In the genomic region with DNA sequence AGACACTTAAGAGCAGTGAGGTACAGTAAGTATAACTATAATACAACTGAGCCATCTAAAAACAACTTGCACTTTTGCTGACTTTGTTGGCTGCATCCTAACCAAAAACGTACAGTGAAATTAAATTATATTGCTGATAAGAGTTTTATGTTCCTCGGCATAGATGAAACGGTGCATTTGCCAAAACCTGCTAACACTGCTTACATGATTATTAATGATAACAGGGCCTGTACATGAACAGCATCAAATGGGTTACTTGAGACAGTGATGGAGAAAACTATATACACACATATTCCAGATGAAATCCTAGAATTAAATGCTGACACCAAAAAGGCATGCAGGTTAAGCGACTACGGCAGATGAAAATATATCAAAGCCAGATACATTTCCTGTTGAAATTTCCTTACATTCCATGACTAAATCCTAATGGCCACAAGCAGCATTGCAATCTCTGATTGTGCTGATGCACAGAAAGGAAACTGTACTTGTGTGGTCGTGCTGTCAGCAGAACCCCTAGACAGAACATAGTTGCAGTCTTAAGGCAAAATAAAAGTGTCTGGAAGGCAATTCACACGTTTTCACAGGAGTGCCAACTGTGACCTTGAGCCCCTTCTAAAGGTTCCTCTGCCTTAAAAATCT, we compare ENCODE assay signal across 31 cellular contexts.
A peak's percentile ranks its signal among the peaks of the same experiment; 100 is the strongest.
DNase-seq lines count a peak whose midpoint lies in the region; TF ChIP-seq lines count a peak whose summit lies in the region.
"Had no signal": no experiment of that assay in that cellular context is flagged by ENCODE, and none has a peak within 500 bp of the region (broad histone marks: within the 10 kb centered on the region; RNA-seq: fewer than 3 reads in every experiment).

No MANE protein-coding gene starts in this region.

- no peaks in the 10 kb centered on the region for H3K27me3 ChIP-seq in fibroblast of lung (ENCODE audit: control insufficient read depth, insufficient read depth, low read length)
- no peaks in the 10 kb centered on the region for H3K27me3 ChIP-seq in neural progenitor cell
- H3K27me3 ChIP-seq: ascending aorta; BLaER1 treated with 17β-estradiol and CSF1 and Interleukin-3, amounts not matched to agents 10 nM and 100 nM; neutrophil; Peyer's patch; upper lobe of left lung had no signal

- no peaks in the 10 kb centered on the region for H3K36me3 Mint-ChIP-seq in neural crest cell (ENCODE audit: low read depth)
- H3K36me3 Mint-ChIP-seq in neural progenitor cell: peaks cover 3% of the 10 kb centered on the region
- H3K36me3 Mint-ChIP-seq: activated naive CD8-positive, alpha-beta T cell; immature natural killer cell; stimulated activated naive B cell treated with anti-CD40 and anti-IgM and Interleukin-4, amounts not matched to agents 10 μg/mL and 1 μg/mL and 100 μg/mL, for 72 hours; WTC11 had no signal

- H3K9ac ChIP-seq in fibroblast of lung (ENCODE audit: insufficient read depth, low read length) (no peak overlapping the region), neural progenitor cell (no peak overlapping the region)
- H3K9ac ChIP-seq: BLaER1 treated with 17β-estradiol and CSF1 and Interleukin-3, amounts not matched to agents 10 nM and 100 nM had no signal

- H3K4me3 ChIP-seq in fibroblast of lung (replicated peaks in 1 of 4; ENCODE audit: control extremely low read depth in 1 of 4, insufficient read depth in 1 of 4, low read depth in 3 of 4, low read length in 4 of 4) (no peak overlapping the region), neural progenitor cell (no peak overlapping the region)
- H3K4me3 ChIP-seq: ascending aorta; BLaER1 treated with 17β-estradiol and CSF1 and Interleukin-3, amounts not matched to agents 10 nM and 100 nM; Peyer's patch; upper lobe of left lung had no signal

- H3K9me3 Mint-ChIP-seq in neural crest cell (no peaks in the 10 kb centered on the region), neural progenitor cell (no peaks in the 10 kb centered on the region)
- H3K9me3 Mint-ChIP-seq: activated CD4-positive, alpha-beta T cell treated with anti-CD3 and anti-CD28 coated beads, Interleukin-2, amount 10 ng/mL, durations not matched to agents 7 days and 5 days; central memory CD8-positive, alpha-beta T cell; immature natural killer cell; stimulated activated naive B cell treated with anti-CD40 and anti-IgM and Interleukin-4, amounts not matched to agents 10 μg/mL and 1 μg/mL and 100 μg/mL, for 72 hours had no signal

- H3K27me3 Mint-ChIP-seq in neural crest cell (ENCODE audit: low read depth) (no peaks in the 10 kb centered on the region), neural progenitor cell (ENCODE audit: insufficient read depth, low read depth) (no peaks in the 10 kb centered on the region)
- H3K27me3 Mint-ChIP-seq: activated CD4-positive, alpha-beta T cell treated with anti-CD3 and anti-CD28 coated beads, Interleukin-2, amount 10 ng/mL, durations not matched to agents 7 days and 5 days; activated naive CD8-positive, alpha-beta T cell; central memory CD8-positive, alpha-beta T cell had no signal

- H3K4me3 Mint-ChIP-seq in neural crest cell (no peak overlapping the region), neural progenitor cell (no peak overlapping the region)
- H3K4me3 Mint-ChIP-seq: activated CD4-positive, alpha-beta T cell treated with anti-CD3 and anti-CD28 coated beads, Interleukin-2, amount 10 ng/mL, durations not matched to agents 7 days and 5 days; activated naive CD8-positive, alpha-beta T cell; central memory CD8-positive, alpha-beta T cell; immature natural killer cell; stimulated activated naive B cell treated with anti-CD40 and anti-IgM and Interleukin-4, amounts not matched to agents 10 μg/mL and 1 μg/mL and 100 μg/mL, for 72 hours; WTC11 had no signal

- no peaks in the 10 kb centered on the region for H3F3A ChIP-seq in neural progenitor cell (ENCODE audit: low read depth)

- H3K79me2 ChIP-seq in fibroblast of lung (ENCODE audit: control insufficient read depth, insufficient read depth, low read length) (no peaks in the 10 kb centered on the region), neural progenitor cell (ENCODE audit: low read depth) (no peaks in the 10 kb centered on the region)

- TF ChIP-seq CTCF in VCaP (conservative IDR thresholded peaks at IDR 0.05) (peak; percentile 39), fibroblast of lung (conservative IDR thresholded peaks at IDR 0.05 in 1 of 2, IDR thresholded peaks at IDR 0.05 in 1 of 2; ENCODE audit: low read depth in 1 of 2, low read length in 2 of 2) (peak; percentile 12 to 41), neural crest cell (conservative IDR thresholded peaks at IDR 0.05) (peak; percentile 42), neural progenitor cell (IDR thresholded peaks at IDR 0.05) (no peak)

- H3K9me3 ChIP-seq in fibroblast of lung (ENCODE audit: control insufficient read depth, insufficient read depth, low read depth, low read length) (no peaks in the 10 kb centered on the region), neural progenitor cell (ENCODE audit: low read depth) (no peaks in the 10 kb centered on the region)
- H3K9me3 ChIP-seq: ascending aorta; BLaER1 treated with 17β-estradiol and CSF1 and Interleukin-3, amounts not matched to agents 10 nM and 100 nM; neutrophil; Peyer's patch; upper lobe of left lung had no signal

- no peak overlapping the region for H3K27ac Mint-ChIP-seq in neural crest cell (ENCODE audit: unreplicated experiment)
- H3K27ac Mint-ChIP-seq in neural progenitor cell: no peak overlapping the region
- H3K27ac Mint-ChIP-seq: activated CD4-positive, alpha-beta T cell treated with anti-CD3 and anti-CD28 coated beads, Interleukin-2, amount 10 ng/mL, durations not matched to agents 7 days and 5 days; activated naive CD8-positive, alpha-beta T cell; immature natural killer cell; stimulated activated naive B cell treated with anti-CD40 and anti-IgM and Interleukin-4, amounts not matched to agents 10 μg/mL and 1 μg/mL and 100 μg/mL, for 72 hours; WTC11 had no signal

- H4K20me1 ChIP-seq in fibroblast of lung (ENCODE audit: control insufficient read depth, extremely low read depth, insufficient read depth, low read length) (no peaks in the 10 kb centered on the region), neural progenitor cell (ENCODE audit: low read depth) (no peaks in the 10 kb centered on the region)
- H4K20me1 ChIP-seq: BLaER1 treated with 17β-estradiol and CSF1 and Interleukin-3, amounts not matched to agents 10 nM and 100 nM had no signal

- H2AFZ ChIP-seq in fibroblast of lung (ENCODE audit: low read length): no peak overlapping the region
- H2AFZ ChIP-seq in neural progenitor cell (replicated peaks): no peak overlapping the region

- H3K4me2 ChIP-seq in fibroblast of lung (ENCODE audit: extremely low read depth, insufficient read depth, low read length): no peak overlapping the region
- H3K4me2 ChIP-seq in neural progenitor cell: no peak overlapping the region
- H3K4me2 ChIP-seq: BLaER1 treated with 17β-estradiol and CSF1 and Interleukin-3, amounts not matched to agents 10 nM and 100 nM had no signal

- H3K4me1 Mint-ChIP-seq in neural crest cell (peaks cover 15% of the 10 kb centered on the region), neural progenitor cell (no peaks in the 10 kb centered on the region)
- H3K4me1 Mint-ChIP-seq: activated CD4-positive, alpha-beta T cell treated with anti-CD3 and anti-CD28 coated beads, Interleukin-2, amount 10 ng/mL, durations not matched to agents 7 days and 5 days; central memory CD8-positive, alpha-beta T cell; immature natural killer cell; stimulated activated naive B cell treated with anti-CD40 and anti-IgM and Interleukin-4, amounts not matched to agents 10 μg/mL and 1 μg/mL and 100 μg/mL, for 72 hours; WTC11 had no signal

- no peaks in the 10 kb centered on the region for H3K36me3 ChIP-seq in fibroblast of lung (ENCODE audit: control insufficient read depth, insufficient read depth, low read length)
- H3K36me3 ChIP-seq in neural progenitor cell: no peaks in the 10 kb centered on the region
- H3K36me3 ChIP-seq: ascending aorta; BLaER1 treated with 17β-estradiol and CSF1 and Interleukin-3, amounts not matched to agents 10 nM and 100 nM; neutrophil; Peyer's patch; upper lobe of left lung had no signal

- peak; percentile 23 for DNase-seq in Daoy (ENCODE audit: low read depth)
- DNase-seq in fibroblast of lung (ENCODE audit: low read depth in 2 of 2): peak; percentile 18 to 61
- DNase-seq in neural crest cell (ENCODE audit: low read depth, low spot score): no peak
- DNase-seq in stimulated activated CD4-positive, alpha-beta T cell treated with anti-CD3 and anti-CD28 coated beads, Interleukin-2, amount 100 ng/mL, for 24 hours: no peak
- no peak for DNase-seq in HUDEP-2 (lab: John Stamatoyannopoulos, UW; ENCODE audit: unreplicated experiment in 76 of 76)
- DNase-seq in neural progenitor cell (ENCODE audit: low spot score): no peak
- no peak for DNase-seq in activated CD4-positive, alpha-beta T cell treated with anti-CD3 and anti-CD28 coated beads, Interleukin-2, amount 50 U/mL, for 1 hour
- DNase-seq: activated CD4-positive, alpha-beta T cell treated with anti-CD3 and anti-CD28 coated beads, Interleukin-2, amount 10 ng/mL, durations not matched to agents 7 days and 5 days; activated effector memory CD4-positive, alpha-beta T cell treated with anti-CD3 and anti-CD28 coated beads, Interleukin-2, amount 50 U/mL, for 16 hours; activated T-cell treated with anti-CD3 and anti-CD28 coated beads, Interleukin-2, amount 50 U/mL, for 1 hour; COR-L47; DND-41; GOT3; immature natural killer cell; mesendoderm; NCI-H1048; NCI-H1694; NCI-H446; NCI-H748 treated with DMSO at 0.1 percent for 48 hours; Peyer's patch; stimulated activated CD4-positive, alpha-beta T cell treated with anti-CD3 and anti-CD28 coated beads, Interleukin-15, amount 100 ng/mL, for 24 hours; stimulated activated naive B cell treated with anti-CD40 and anti-IgM and Interleukin-4, amounts not matched to agents 10 μg/mL and 1 μg/mL and 100 μg/mL, for 72 hours; T1000; upper lobe of left lung had no signal

- H3K4me1 ChIP-seq in fibroblast of lung (ENCODE audit: control insufficient read depth, extremely low read depth, insufficient read depth, low read length): no peaks in the 10 kb centered on the region
- no peaks in the 10 kb centered on the region for H3K4me1 ChIP-seq in neural progenitor cell
- H3K4me1 ChIP-seq: ascending aorta; BLaER1 treated with 17β-estradiol and CSF1 and Interleukin-3, amounts not matched to agents 10 nM and 100 nM; Peyer's patch had no signal

- no peak overlapping the region for H3K27ac ChIP-seq in VCaP
- H3K27ac ChIP-seq in fibroblast of lung (ENCODE audit: insufficient read depth, low read length): no peak overlapping the region
- H3K27ac ChIP-seq in neural progenitor cell: no peak overlapping the region
- H3K27ac ChIP-seq: ascending aorta; BLaER1 treated with 17β-estradiol and CSF1 and Interleukin-3, amounts not matched to agents 10 nM and 100 nM; neutrophil; Peyer's patch; upper lobe of left lung had no signal

Comparison
In these comparisons a context has a peak if more than half of its experiments do, and no peak if none do; other contexts are left out.
1. DNase-seq: peak in Daoy (single experiment) and fibroblast of lung (2 of 2); none in neural crest cell (single experiment), stimulated activated CD4-positive, alpha-beta T cell treated with anti-CD3 and anti-CD28 coated beads, Interleukin-2, amount 100 ng/mL, for 24 hours (0 of 2), HUDEP-2 (0 of 76), neural progenitor cell (single experiment) and activated CD4-positive, alpha-beta T cell treated with anti-CD3 and anti-CD28 coated beads, Interleukin-2, amount 50 U/mL, for 1 hour (single experiment).